5 cellular contexts compared by ENCODE assay signal in the genomic region with DNA sequence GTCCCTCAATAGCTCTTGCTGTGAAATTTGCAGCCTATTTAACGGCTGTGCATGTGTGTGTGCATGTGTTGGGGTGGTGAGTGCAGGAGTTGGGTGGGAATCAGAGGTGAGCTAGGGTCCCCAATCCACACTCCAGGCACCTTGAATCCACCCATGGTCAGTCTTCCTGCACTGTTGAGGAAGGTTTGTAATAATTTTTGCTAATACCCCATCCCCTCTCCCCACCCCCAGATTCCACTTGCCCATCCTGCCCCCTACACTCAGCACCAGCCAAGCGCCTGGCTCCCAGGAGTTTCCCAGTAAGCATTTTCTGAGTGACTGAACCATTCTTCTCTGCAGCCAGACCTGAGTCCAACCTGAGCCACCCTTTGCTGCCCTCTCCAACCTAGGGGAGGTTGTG.
"Had no signal": no experiment of that assay in that cellular context is flagged by ENCODE, and none has a peak within 500 bp of the region (broad histone marks: within the 10 kb centered on the region; RNA-seq: fewer than 3 reads in every experiment).

No MANE protein-coding gene starts in this region.

- H3K36me3 Mint-ChIP-seq: IgD-negative memory B cell had no signal

- H3K4me3 Mint-ChIP-seq: IgD-negative memory B cell had no signal

- H3K4me1 Mint-ChIP-seq: IgD-negative memory B cell had no signal

- H3K27ac ChIP-seq: HL-60 had no signal

- H3K27ac Mint-ChIP-seq: IgD-negative memory B cell had no signal

- ATAC-seq: HepG2, K562 had no signal

- DNase-seq: IMR-90 had no signal

- H3K4me3 ChIP-seq: K562 had no signal

- H3K27me3 Mint-ChIP-seq: IgD-negative memory B cell had no signal
